Comparison of ENCODE assay signal across 22 cellular contexts in genomic region chr4:110139815-110140214, GRCh38.
"Had no signal": no experiment of that assay in that cellular context is flagged by ENCODE, and none has a peak within 500 bp of the region (broad histone marks: within the 10 kb centered on the region; RNA-seq: fewer than 3 reads in every experiment).

No MANE protein-coding gene starts in this region.

- H3K4me1 Mint-ChIP-seq: activated B cell treated with CpG ODN at 0.5 μM for 24 hours; stimulated activated effector memory CD8-positive, alpha-beta T cell treated with anti-CD3 and anti-CD28 coated beads, Interleukin-12 subunit alpha, Interleukin-12 subunit beta, amount 100 ng/mL, for 72 hours had no signal

- H3K36me3 Mint-ChIP-seq: activated CD4-positive, alpha-beta memory T cell treated with anti-CD3 and anti-CD28 coated beads for 36 hours; activated naive CD8-positive, alpha-beta T cell had no signal

- H3K27ac Mint-ChIP-seq: activated B cell treated with CpG ODN at 0.5 μM for 24 hours; activated CD4-positive, alpha-beta memory T cell treated with anti-CD3 and anti-CD28 coated beads for 36 hours; activated naive CD8-positive, alpha-beta T cell; activated T-helper 1 cell treated with anti-CD3 and anti-CD28 coated beads, Interleukin-12 subunit alpha, Interleukin-12 subunit beta, Interleukin-2, Interleukin-4 antibody, amounts not matched to agents 30 ng/mL and 10 ng/mL and 1 ng/mL, durations not matched to agents 14 hours and 24 hours and 36 hours; dendritic cell treated with granulocyte-macrophage colony-stimulating factor and Interleukin-4, amounts not matched to agents 40 ng/mL and 50 ng/mL, for 4 days; mesothelial cell of epicardium; stimulated activated effector memory CD8-positive, alpha-beta T cell treated with anti-CD3 and anti-CD28 coated beads, Interleukin-12 subunit alpha, Interleukin-12 subunit beta, amount 100 ng/mL, for 72 hours had no signal

- H3K9me3 Mint-ChIP-seq: activated B cell treated with CpG ODN at 0.5 μM for 24 hours; activated CD4-positive, alpha-beta memory T cell treated with anti-CD3 and anti-CD28 coated beads for 36 hours; activated T-helper 1 cell treated with anti-CD3 and anti-CD28 coated beads, Interleukin-12 subunit alpha, Interleukin-12 subunit beta, Interleukin-2, Interleukin-4 antibody, amounts not matched to agents 30 ng/mL and 10 ng/mL and 1 ng/mL, durations not matched to agents 14 hours and 24 hours and 36 hours; dendritic cell treated with granulocyte-macrophage colony-stimulating factor and Interleukin-4, amounts not matched to agents 40 ng/mL and 50 ng/mL, for 4 days; mesothelial cell of epicardium; stimulated activated effector memory CD8-positive, alpha-beta T cell treated with anti-CD3 and anti-CD28 coated beads, Interleukin-12 subunit alpha, Interleukin-12 subunit beta, amount 100 ng/mL, for 72 hours had no signal

- DNase-seq: activated B cell treated with CpG ODN at 0.5 μM for 24 hours; activated CD4-positive, alpha-beta memory T cell treated with anti-CD3 and anti-CD28 coated beads for 36 hours; activated CD4-positive, alpha-beta T cell treated with anti-CD3 and anti-CD28 coated beads for 4 hours; activated gamma-delta T cell treated with Interleukin-2 at 50 U/mL for 16 hours; activated T-cell treated with anti-CD3 and anti-CD28 coated beads for 4 hours; effector memory CD4-positive, alpha-beta T cell; esophagus squamous epithelium; left colon; lower lobe of right lung; psoas muscle; sigmoid colon; stimulated activated CD4-positive, alpha-beta T cell treated with anti-CD3 and anti-CD28 coated beads, Interleukin-4, amount 100 ng/mL, for 24 hours; stomach; SW 1271; T-helper 2 cell; testis; upper lobe of left lung had no signal

- H3K4me3 Mint-ChIP-seq: activated B cell treated with CpG ODN at 0.5 μM for 24 hours; activated CD4-positive, alpha-beta memory T cell treated with anti-CD3 and anti-CD28 coated beads for 36 hours; activated naive CD8-positive, alpha-beta T cell; activated T-helper 1 cell treated with anti-CD3 and anti-CD28 coated beads, Interleukin-12 subunit alpha, Interleukin-12 subunit beta, Interleukin-2, Interleukin-4 antibody, amounts not matched to agents 30 ng/mL and 10 ng/mL and 1 ng/mL, durations not matched to agents 14 hours and 24 hours and 36 hours; dendritic cell treated with granulocyte-macrophage colony-stimulating factor and Interleukin-4, amounts not matched to agents 40 ng/mL and 50 ng/mL, for 4 days; mesothelial cell of epicardium; stimulated activated effector memory CD8-positive, alpha-beta T cell treated with anti-CD3 and anti-CD28 coated beads, Interleukin-12 subunit alpha, Interleukin-12 subunit beta, amount 100 ng/mL, for 72 hours had no signal

- H3K27me3 Mint-ChIP-seq: activated B cell treated with CpG ODN at 0.5 μM for 24 hours; activated CD4-positive, alpha-beta memory T cell treated with anti-CD3 and anti-CD28 coated beads for 36 hours; activated naive CD8-positive, alpha-beta T cell had no signal

- ATAC-seq: left colon; lower lobe of right lung; psoas muscle; stimulated activated effector memory CD8-positive, alpha-beta T cell treated with anti-CD3 and anti-CD28 coated beads, Interleukin-12 subunit alpha, Interleukin-12 subunit beta, amount 100 ng/mL, for 72 hours had no signal
